In the genomic region with DNA sequence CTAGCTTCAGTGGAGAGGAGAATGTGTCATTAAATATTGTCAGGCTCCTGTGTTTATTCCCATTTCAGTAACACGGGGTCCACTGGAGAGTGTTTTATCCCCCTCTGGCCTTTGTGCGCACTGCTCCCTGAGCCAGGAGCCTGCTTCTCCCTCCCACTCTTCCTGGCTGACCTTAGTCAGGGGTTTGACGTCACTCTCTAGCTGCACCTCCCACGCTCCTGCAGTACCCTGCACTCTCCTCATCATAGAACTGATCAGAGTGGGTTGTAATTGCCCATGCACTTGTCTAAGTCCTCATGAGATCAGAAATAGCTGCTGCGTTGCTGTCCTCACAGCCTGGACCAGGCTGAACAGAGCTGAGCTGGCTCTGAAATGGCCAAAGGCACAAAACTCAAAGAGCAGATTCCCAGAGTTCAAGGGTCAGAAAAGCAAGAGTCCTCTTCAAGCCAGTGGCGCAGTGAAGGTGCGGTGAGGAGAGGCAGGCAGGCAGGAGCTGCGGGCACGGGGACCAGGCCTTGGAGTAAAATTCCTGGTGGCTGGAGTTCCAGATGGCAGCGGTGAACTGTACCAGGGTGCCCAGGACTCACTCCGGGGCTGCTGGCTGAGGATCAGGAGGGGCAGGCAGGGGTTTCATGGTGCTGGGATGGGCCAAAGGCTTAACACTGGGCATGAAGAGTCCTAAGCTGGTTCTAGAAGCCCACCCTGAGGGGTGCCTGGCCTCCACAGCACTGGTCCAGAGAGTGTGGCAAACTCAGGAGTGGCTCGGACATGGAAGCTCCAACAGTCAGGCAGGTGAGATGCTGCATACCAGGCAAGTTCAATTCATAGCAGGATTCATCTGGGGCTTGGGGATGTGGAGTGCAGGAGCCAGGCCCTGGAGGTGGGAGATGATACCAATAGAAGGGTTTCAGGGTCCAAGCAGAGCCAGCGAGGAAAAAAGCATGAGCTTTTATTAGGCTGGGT, we compare ENCODE assay signal across 7 cellular contexts.
A peak's percentile ranks its signal among the peaks of the same experiment; 100 is the strongest.
DNase-seq lines count a peak whose midpoint lies in the region; ATAC-seq, FAIRE-seq and TF ChIP-seq lines count a peak whose summit lies in the region.

No MANE protein-coding gene starts in this region.

- TF ChIP-seq CTCF in sigmoid colon (IDR thresholded peaks at IDR 0.05), result no peak

- no peak overlapping the region for H3K4me3 ChIP-seq in sigmoid colon

- no peaks in the 10 kb centered on the region for H3K36me3 ChIP-seq in sigmoid colon

- H3K4me1 ChIP-seq in sigmoid colon, result peaks cover 0 to 30% (median 20%) of the 10 kb centered on the region in 4 donors

- intact Hi-C loops in sigmoid colon (cut with DNase I), result no loop called here

- H3K27me3 ChIP-seq in sigmoid colon, result no peaks in the 10 kb centered on the region

- no peak for TF ChIP-seq EP300 in sigmoid colon (IDR thresholded peaks at IDR 0.05)

- DNase-seq in NCI-H748 treated with DMSO at 0.1 percent for 48 hours (lab: John Stamatoyannopoulos, UW) (peak; percentile 84), sigmoid colon (no peak), DMS79 (lab: John Stamatoyannopoulos, UW) (no peak)

- peak; percentile 56 for FAIRE-seq in islet of Langerhans (lab: Jason Lieb, UNC)

- H3K27ac ChIP-seq in sigmoid colon, result peak overlapping the region in 3 of 4 donors; percentile 26 to 77 (median 43)

- TF ChIP-seq POLR2A in sigmoid colon (IDR thresholded peaks at IDR 0.05), result no peak

- WGBS in sigmoid colon, 2 donors, result 83 to 85% methylated on average over 13 of the region's 13 CpGs

- H3K9me3 ChIP-seq in sigmoid colon, result no peaks in the 10 kb centered on the region

- ATAC-seq in HG03469 (IDR thresholded peaks at IDR 0.05; ENCODE audit: unreplicated experiment) (peak; percentile 46), HG03135 (IDR thresholded peaks at IDR 0.05; ENCODE audit: unreplicated experiment) (no peak), HG02759 (IDR thresholded peaks at IDR 0.05; ENCODE audit: unreplicated experiment) (no peak)
